ENCODE assay signal across 17 cellular contexts in genomic region chr4:183118141-183118540, GRCh38. TPM values are rescaled to one million over a fixed set of nuclear protein-coding genes. Genes with fewer than 3 reads are reported as not detected.
A peak's percentile ranks its signal among the peaks of the same experiment; 100 is the strongest.
DNase-seq lines count a peak whose midpoint lies in the region; ATAC-seq, FAIRE-seq and TF ChIP-seq lines count a peak whose summit lies in the region.
"Had no signal": no experiment of that assay in that cellular context is flagged by ENCODE, and none has a peak within 500 bp of the region (broad histone marks: within the 10 kb centered on the region; RNA-seq: fewer than 3 reads in every experiment).

No MANE protein-coding gene starts in this region.

- FAIRE-seq in astrocyte (lab: Jason Lieb, UNC) = no peak

- no peak overlapping the region for H3K18ac ChIP-seq in mesenchymal stem cell (ENCODE audit: low read depth in 1 of 2, low read length in 2 of 2)

- H4K8ac ChIP-seq in mesenchymal stem cell (ENCODE audit: low read length) = no peak overlapping the region

- 64% methylated on average over 2 of the region's 2 CpGs for WGBS in mesenchymal stem cell

- H4K20me1 ChIP-seq in astrocyte (ENCODE audit: insufficient read depth, low read length) = peaks cover 35% of the 10 kb centered on the region

- no peak overlapping the region for H3K4ac ChIP-seq in mesenchymal stem cell (ENCODE audit: low read depth in 1 of 2, low read length in 2 of 2)

- H3K27ac Mint-ChIP-seq in astrocyte (ENCODE audit: unreplicated experiment) (peak overlapping the region; percentile 96), type B pancreatic cell (peak overlapping the region; percentile 52)
- no peak overlapping the region for H3K27ac Mint-ChIP-seq in activated T-helper 1 cell treated with anti-CD3 and anti-CD28 coated beads, Interleukin-12 subunit alpha, Interleukin-12 subunit beta, Interleukin-2, Interleukin-4 antibody, amounts not matched to agents 30 ng/mL and 10 ng/mL and 1 ng/mL, durations not matched to agents 14 hours and 24 hours and 36 hours
- H3K27ac Mint-ChIP-seq: CD14-positive monocyte; naive thymus-derived CD8-positive, alpha-beta T cell had no signal

- H3K79me2 ChIP-seq in astrocyte (ENCODE audit: insufficient read depth, low read length) = peaks cover 88% of the 10 kb centered on the region

- peaks cover 2% of the 10 kb centered on the region for H3K79me1 ChIP-seq in mesenchymal stem cell (replicated peaks; ENCODE audit: low read length, poor library complexity, severe bottlenecking)

- H4K91ac ChIP-seq in mesenchymal stem cell (ENCODE audit: low read length) = no peak overlapping the region

- H3K36me3 Mint-ChIP-seq in astrocyte (ENCODE audit: low read depth, unreplicated experiment) = peaks cover 4% of the 10 kb centered on the region
- H3K36me3 Mint-ChIP-seq in type B pancreatic cell = peaks cover 3% of the 10 kb centered on the region
- H3K36me3 Mint-ChIP-seq in activated T-helper 1 cell treated with anti-CD3 and anti-CD28 coated beads, Interleukin-12 subunit alpha, Interleukin-12 subunit beta, Interleukin-2, Interleukin-4 antibody, amounts not matched to agents 30 ng/mL and 10 ng/mL and 1 ng/mL, durations not matched to agents 14 hours and 24 hours and 36 hours (ENCODE audit: low read depth) = no peaks in the 10 kb centered on the region
- H3K36me3 Mint-ChIP-seq: CD14-positive monocyte; naive thymus-derived CD8-positive, alpha-beta T cell had no signal

- peak; percentile 62 for DNase-seq in astrocyte (ENCODE audit: low read depth)
- DNase-seq in mesenchymal stem cell = no peak
- DNase-seq in type B pancreatic cell (ENCODE audit: extremely low spot score, unreplicated experiment) = no peak
- DNase-seq in activated T-helper 1 cell treated with anti-CD3 and anti-CD28 coated beads, Interleukin-12 subunit alpha, Interleukin-12 subunit beta, Interleukin-2, Interleukin-4 antibody, amounts not matched to agents 30 ng/mL and 10 ng/mL and 1 ng/mL, durations not matched to agents 14 hours and 24 hours and 36 hours (ENCODE audit: low spot score) = no peak
- DNase-seq: activated CD4-positive, CD25-positive, alpha-beta regulatory T cell; activated effector memory CD4-positive, alpha-beta T cell treated with Interleukin-2 at 50 U/mL for 16 hours; cortex of kidney; DMS79 treated with DMSO at 0.1 percent for 48 hours; naive thymus-derived CD8-positive, alpha-beta T cell; NCI-H2029; NCI-H524 treated with DMSO at 0.1 percent for 48 hours; right cardiac atrium had no signal

- H3K27ac ChIP-seq in HUES6 (ENCODE audit: low read depth, low read length) = peak overlapping the region; percentile 82
- H3K27ac ChIP-seq in astrocyte (ENCODE audit: low read depth, low read length) = peak overlapping the region; percentile 91
- peak overlapping the region; percentile 93 for H3K27ac ChIP-seq in mesenchymal stem cell (ENCODE audit: low read length, poor library complexity, severe bottlenecking)
- H3K27ac ChIP-seq: suprapubic skin had no signal

- H3K4me3 Mint-ChIP-seq in astrocyte (ENCODE audit: unreplicated experiment) (peak overlapping the region; percentile 4), type B pancreatic cell (peak overlapping the region; percentile 5)
- H3K4me3 Mint-ChIP-seq in activated T-helper 1 cell treated with anti-CD3 and anti-CD28 coated beads, Interleukin-12 subunit alpha, Interleukin-12 subunit beta, Interleukin-2, Interleukin-4 antibody, amounts not matched to agents 30 ng/mL and 10 ng/mL and 1 ng/mL, durations not matched to agents 14 hours and 24 hours and 36 hours = no peak overlapping the region
- H3K4me3 Mint-ChIP-seq: CD14-positive monocyte; naive thymus-derived CD8-positive, alpha-beta T cell had no signal

- H2AFZ ChIP-seq in astrocyte (ENCODE audit: low read depth, low read length) (no peak overlapping the region), mesenchymal stem cell (ENCODE audit: low read depth, low read length) (no peak overlapping the region)

- H3K4me1 Mint-ChIP-seq in astrocyte (ENCODE audit: low read depth, unreplicated experiment) = peaks cover 30% of the 10 kb centered on the region
- H3K4me1 Mint-ChIP-seq in type B pancreatic cell (ENCODE audit: unreplicated experiment) = peaks cover 19% of the 10 kb centered on the region
- H3K4me1 Mint-ChIP-seq in activated T-helper 1 cell treated with anti-CD3 and anti-CD28 coated beads, Interleukin-12 subunit alpha, Interleukin-12 subunit beta, Interleukin-2, Interleukin-4 antibody, amounts not matched to agents 30 ng/mL and 10 ng/mL and 1 ng/mL, durations not matched to agents 14 hours and 24 hours and 36 hours (ENCODE audit: low read depth) = no peaks in the 10 kb centered on the region
- H3K4me1 Mint-ChIP-seq: CD14-positive monocyte had no signal

- H3K36me3 ChIP-seq in HUES6 (ENCODE audit: control insufficient read depth, insufficient read depth, low read length) (no peaks in the 10 kb centered on the region), astrocyte (ENCODE audit: insufficient read depth, low read length) (no peaks in the 10 kb centered on the region), mesenchymal stem cell (ENCODE audit: control insufficient read depth in 1 of 2, insufficient read depth in 2 of 2, low read depth in 1 of 2, low read length in 2 of 2) (no peaks in the 10 kb centered on the region)
- H3K36me3 ChIP-seq: suprapubic skin had no signal

- ATAC-seq in HG03175 (IDR thresholded peaks at IDR 0.05; ENCODE audit: unreplicated experiment) (no peak), HG03045 (IDR thresholded peaks at IDR 0.05; ENCODE audit: unreplicated experiment) (no peak)
- ATAC-seq: naive thymus-derived CD8-positive, alpha-beta T cell had no signal

- no peak overlapping the region for H2BK12ac ChIP-seq in mesenchymal stem cell (ENCODE audit: low read length in 2 of 2)

- H3K27me3 Mint-ChIP-seq in astrocyte (ENCODE audit: low read depth, unreplicated experiment) (no peaks in the 10 kb centered on the region), type B pancreatic cell (no peaks in the 10 kb centered on the region)
- H3K27me3 Mint-ChIP-seq in activated T-helper 1 cell treated with anti-CD3 and anti-CD28 coated beads, Interleukin-12 subunit alpha, Interleukin-12 subunit beta, Interleukin-2, Interleukin-4 antibody, amounts not matched to agents 30 ng/mL and 10 ng/mL and 1 ng/mL, durations not matched to agents 14 hours and 24 hours and 36 hours (ENCODE audit: insufficient read depth) = peaks cover 10% of the 10 kb centered on the region

- H3K4me2 ChIP-seq in astrocyte (ENCODE audit: low read length) (peak overlapping the region; percentile 81), mesenchymal stem cell (ENCODE audit: low read length, poor library complexity, severe bottlenecking) (no peak overlapping the region)

- TF ChIP-seq CTCF in astrocyte (IDR thresholded peaks at IDR 0.05; ENCODE audit: insufficient read depth, low read depth, low read length) = no peak
- no peak for TF ChIP-seq CTCF in type B pancreatic cell (conservative IDR thresholded peaks at IDR 0.05)

- no peak overlapping the region for H2BK5ac ChIP-seq in mesenchymal stem cell (ENCODE audit: low read depth, low read length, poor library complexity, severe bottlenecking)

- peak overlapping the region; percentile 0 for H3K9ac ChIP-seq in HUES6 (ENCODE audit: low read length)
- peak overlapping the region; percentile 73 for H3K9ac ChIP-seq in astrocyte (ENCODE audit: low read length)
- H3K9ac ChIP-seq in mesenchymal stem cell (ENCODE audit: low read length) = peak overlapping the region; percentile 53

- H3K9me3 Mint-ChIP-seq in astrocyte (ENCODE audit: unreplicated experiment) (no peaks in the 10 kb centered on the region), type B pancreatic cell (peaks cover 4% of the 10 kb centered on the region)
- no peaks in the 10 kb centered on the region for H3K9me3 Mint-ChIP-seq in activated T-helper 1 cell treated with anti-CD3 and anti-CD28 coated beads, Interleukin-12 subunit alpha, Interleukin-12 subunit beta, Interleukin-2, Interleukin-4 antibody, amounts not matched to agents 30 ng/mL and 10 ng/mL and 1 ng/mL, durations not matched to agents 14 hours and 24 hours and 36 hours
- H3K9me3 Mint-ChIP-seq: naive thymus-derived CD8-positive, alpha-beta T cell had no signal

- H3K9me3 ChIP-seq in HUES6 (ENCODE audit: control insufficient read depth, insufficient read depth, low read depth, low read length) (no peaks in the 10 kb centered on the region), astrocyte (ENCODE audit: insufficient read depth, low read depth, low read length) (no peaks in the 10 kb centered on the region), mesenchymal stem cell (ENCODE audit: control insufficient read depth, low read length) (no peaks in the 10 kb centered on the region)
- H3K9me3 ChIP-seq: suprapubic skin had no signal

- no peaks in the 10 kb centered on the region for H3K27me3 ChIP-seq in HUES6 (ENCODE audit: control insufficient read depth, insufficient read depth, low read length)
- no peaks in the 10 kb centered on the region for H3K27me3 ChIP-seq in astrocyte (ENCODE audit: insufficient read depth, low read length)
- H3K27me3 ChIP-seq in mesenchymal stem cell (ENCODE audit: control insufficient read depth in 1 of 2, insufficient read depth in 1 of 2, low read length in 2 of 2) = no peaks in the 10 kb centered on the region
- H3K27me3 ChIP-seq: suprapubic skin had no signal

- intact Hi-C loops in activated T-helper 1 cell treated with anti-CD3 and anti-CD28 coated beads, Interleukin-12 subunit alpha, Interleukin-12 subunit beta, Interleukin-2, Interleukin-4 antibody, amounts not matched to agents 30 ng/mL and 10 ng/mL and 1 ng/mL, durations not matched to agents 14 hours and 24 hours and 36 hours (cut with micrococcal nuclease) = no loop called here

- H3K4me1 ChIP-seq in HUES6 (ENCODE audit: control insufficient read depth, insufficient read depth, low read length) = peaks cover 54% of the 10 kb centered on the region
- peaks cover 18% of the 10 kb centered on the region for H3K4me1 ChIP-seq in astrocyte (ENCODE audit: insufficient read depth, low read length)
- peaks cover 10% of the 10 kb centered on the region for H3K4me1 ChIP-seq in mesenchymal stem cell (ENCODE audit: control insufficient read depth, insufficient read depth, low read depth, low read length)

- no peak overlapping the region for H3K23ac ChIP-seq in mesenchymal stem cell (ENCODE audit: low read length in 2 of 2)

- no peak overlapping the region for H2BK15ac ChIP-seq in mesenchymal stem cell (ENCODE audit: low read depth, poor library complexity, severe bottlenecking)

- H3K4me3 ChIP-seq in HUES6 (ENCODE audit: low read depth, low read length) = peak overlapping the region; percentile 16; the same call in 1 of the 2 replicates
- H3K4me3 ChIP-seq in astrocyte (ENCODE audit: insufficient read depth, low read depth, low read length) = peak overlapping the region; percentile 27
- H3K4me3 ChIP-seq in mesenchymal stem cell (ENCODE audit: insufficient read depth in 1 of 2, low read depth in 1 of 2, low read length in 2 of 2) = no peak overlapping the region
- H3K4me3 ChIP-seq: suprapubic skin had no signal

- H3K14ac ChIP-seq in mesenchymal stem cell (ENCODE audit: low read length in 2 of 2) = no peak overlapping the region

- no peak overlapping the region for H2BK120ac ChIP-seq in mesenchymal stem cell (ENCODE audit: low read depth, low read length)

- H2AK5ac ChIP-seq in mesenchymal stem cell (ENCODE audit: low read length, severe bottlenecking) = no peak overlapping the region

RNA-seq across cellular contexts. Expression of gene WWC2, which starts 19.1 kb away (rescaled TPM):
- total RNA-seq in astrocyte (51.6 and 62.6 TPM in 2 replicates), type B pancreatic cell (ENCODE audit: low replicate concordance) (23.9 and 24.6 TPM in 2 replicates)
- polyA plus RNA-seq in mesenchymal stem cell (2013, experiment 1 of 2) = 16.8 TPM
- 16.4 TPM for polyA plus RNA-seq in mesenchymal stem cell (2013, experiment 2 of 2)
- 0.39 and 0.75 TPM in 2 replicates for total RNA-seq in activated T-helper 1 cell treated with anti-CD3 and anti-CD28 coated beads, Interleukin-12 subunit alpha, Interleukin-12 subunit beta, Interleukin-2, Interleukin-4 antibody, amounts not matched to agents 30 ng/mL and 10 ng/mL and 1 ng/mL, durations not matched to agents 14 hours and 24 hours and 36 hours

Comparison
In these comparisons a context has a peak if more than half of its experiments do, and no peak if none do; other contexts are left out.
1. H3K4me3 ChIP-seq: peak in HUES6 (single experiment) and astrocyte (single experiment); none in mesenchymal stem cell (0 of 2).
2. H3K9ac ChIP-seq: peak in every context shown above with its lines; median percentile 73 in astrocyte; 53 in mesenchymal stem cell; 0 in HUES6.
3. RNA of gene WWC2, which starts 19.1 kb away (total RNA-seq): 51.6 to 62.6 TPM in astrocyte and 23.9 to 24.6 TPM in type B pancreatic cell; 0.39 to 0.75 TPM in activated T-helper 1 cell treated with anti-CD3 and anti-CD28 coated beads, Interleukin-12 subunit alpha, Interleukin-12 subunit beta, Interleukin-2, Interleukin-4 antibody, amounts not matched to agents 30 ng/mL and 10 ng/mL and 1 ng/mL, durations not matched to agents 14 hours and 24 hours and 36 hours; every median in the first group is over 10 times any median in the second.
4. Peak in every context shown above with its lines, with median percentiles within 50 percentile points of each other: H3K27ac ChIP-seq.